ENCODE assay signal across 8 cellular contexts in the genomic region with DNA sequence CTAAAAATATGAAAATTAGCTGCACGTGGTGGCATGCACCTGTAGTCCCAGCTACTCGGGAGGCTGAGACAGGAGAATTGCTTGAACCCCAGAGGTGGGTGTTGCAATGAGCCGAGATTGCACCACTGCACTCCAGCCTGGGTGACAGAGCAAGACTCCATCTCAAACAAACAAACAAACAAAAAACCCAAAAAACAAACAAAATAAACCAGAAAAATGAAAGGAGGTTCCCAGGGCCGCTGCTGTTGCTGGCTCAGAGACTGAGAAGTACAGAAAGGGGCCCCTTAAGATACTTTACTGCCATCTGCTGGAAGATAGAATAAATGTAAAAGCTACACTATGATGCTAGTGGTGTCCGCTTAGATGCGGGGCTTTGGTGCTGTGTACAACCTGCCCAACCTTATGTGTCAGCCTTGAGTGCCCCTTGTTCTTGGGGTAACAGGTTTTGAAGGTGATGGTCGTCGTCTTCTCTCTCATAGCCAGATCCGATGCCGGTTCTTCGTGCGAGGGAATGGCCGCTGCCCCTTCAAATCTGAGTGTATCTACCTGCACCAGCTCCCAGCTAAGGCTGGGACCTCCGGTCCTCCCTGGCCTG. TPM values are rescaled to one million over a fixed set of nuclear protein-coding genes. Genes with fewer than 3 reads are reported as not detected.
DNase-seq lines count a peak whose midpoint lies in the region; ATAC-seq, FAIRE-seq and TF ChIP-seq lines count a peak whose summit lies in the region.

No MANE protein-coding gene starts in this region.

- in situ Hi-C loops in GM23248 (cut with MboI) (loop anchor here (5.0 kb wide), 1 partner anchor 107 kb away; a partner anchor contains a TSS), HepG2 (cut with HindIII; ENCODE audit: extremely low pct_ligation_motif_present, low pct_unique_long_range_greater_than_20kb) (no loop called here)

- POLR2A ChIA-PET in HepG2 (lab: Yijun Ruan, JAX) = interaction anchor here (0.7 to 1.7 kb wide), 9 partner anchors 19 to 152 kb away, joined by 3 to 19 read pairs (median 5); a partner anchor contains a TSS

- TF ChIP-seq CTCF in HepG2 (CRISPR knock-in tag; IDR thresholded peaks at IDR 0.05) = peak; percentile 90

- peak; percentile 76 for ATAC-seq in HepG2
- ATAC-seq in HG03196 (IDR thresholded peaks at IDR 0.05; ENCODE audit: unreplicated experiment) = no peak

- peak; percentile 85 for FAIRE-seq in HepG2 (lab: Jason Lieb, UNC)

- H3K4me2 ChIP-seq in GM23248 (ENCODE audit: unreplicated experiment) = no peak overlapping the region
- peak overlapping the region; percentile 2; the same call in 1 of the 2 replicates for H3K4me2 ChIP-seq in HepG2 (ENCODE audit: low read depth, low read length)

- DNase-seq in COR-L47 (lab: John Stamatoyannopoulos, UW) (peak; percentile 73), GM23248 (peak; percentile 88), NCI-H1694 treated with DMSO at 0.1 percent for 48 hours (lab: John Stamatoyannopoulos, UW) (peak; percentile 77), SW480 (ENCODE audit: low spot score) (peak; percentile 78), cerebellar nuclear complex (lab: John Stamatoyannopoulos, UW) (peak; percentile 15 to 65), HepG2 (ENCODE audit: low spot score) (peak; percentile 80), stromal cell of bone marrow (ENCODE audit: low read depth) (peak; percentile 52)

- no peaks in the 10 kb centered on the region for H3K27me3 ChIP-seq in GM23248 (replicated peaks; ENCODE audit: insufficient read depth)
- H3K27me3 ChIP-seq in HepG2 (ENCODE audit: control insufficient read depth in 1 of 2, insufficient read depth in 2 of 2, low read length in 2 of 2) = peaks cover 7 to 25% of the 10 kb centered on the region in 2 experiments; a peak in 2 of 5 replicates

- H3F3A ChIP-seq in GM23248 (ENCODE audit: insufficient read depth) = peaks cover 11% of the 10 kb centered on the region; the same call in 1 of the 2 replicates

- no peak for TF ChIP-seq POLR2A in HepG2 (IDR thresholded peaks at IDR 0.05; ENCODE audit: insufficient read depth in 1 of 2, low read depth in 2 of 2, low read length in 2 of 2)

- 0 out of 2 replicates have a peak, but pooled peaks cover 8% of the 10 kb centered on the region for H3K79me2 ChIP-seq in GM23248 (ENCODE audit: insufficient read depth)
- H3K79me2 ChIP-seq in HepG2 (ENCODE audit: insufficient read depth, low read length) = no peaks in the 10 kb centered on the region

- no peaks in the 10 kb centered on the region for H3K36me3 ChIP-seq in GM23248 (ENCODE audit: low read depth)
- H3K36me3 ChIP-seq in HepG2 (replicated peaks in 1 of 2; ENCODE audit: control insufficient read depth in 1 of 2, insufficient read depth in 2 of 2, low read length in 2 of 2) = no peaks in the 10 kb centered on the region

- peaks cover 15% of the 10 kb centered on the region for H3K4me1 ChIP-seq in GM23248 (ENCODE audit: insufficient read depth)
- peaks cover 45% of the 10 kb centered on the region for H3K4me1 ChIP-seq in HepG2 (ENCODE audit: insufficient read depth, low read length)

- H3K27ac ChIP-seq in GM23248 (no peak overlapping the region), HepG2 (ENCODE audit: extremely low read length, insufficient read depth, low read length) (no peak overlapping the region)

- H4K20me1 ChIP-seq in GM23248 (ENCODE audit: insufficient read depth) (no peaks in the 10 kb centered on the region), HepG2 (ENCODE audit: insufficient read depth, low read length) (no peaks in the 10 kb centered on the region)

- intact Hi-C loops in HepG2 (cut with micrococcal nuclease; ENCODE audit: unreplicated experiment) = loop anchor here (1.0 kb wide), 4 partner anchors 30 to 152 kb away; a partner anchor contains a TSS

- H3K9ac ChIP-seq in GM23248 (no peak overlapping the region), HepG2 (ENCODE audit: insufficient read depth, low read depth, low read length) (no peak overlapping the region)

- WGBS in GM23248 (ENCODE audit: low coverage in 1 of 2, low lambda C conversion rate in 2 of 2, missing lambda C conversion rate in 2 of 2), 2 experiments = 24 to 25% methylated on average over 14 of the region's 14 CpGs
- WGBS in HepG2 (ENCODE audit: low lambda C conversion rate) = 4% methylated on average over 14 of the region's 14 CpGs

- H3K9me2 ChIP-seq in GM23248 (ENCODE audit: insufficient read depth) = no peaks in the 10 kb centered on the region

- H2AFZ ChIP-seq in GM23248 (no peak overlapping the region), HepG2 (ENCODE audit: low read length) (no peak overlapping the region)

- no peaks in the 10 kb centered on the region for H3K9me3 ChIP-seq in GM23248 (ENCODE audit: low read depth)
- no peaks in the 10 kb centered on the region for H3K9me3 ChIP-seq in HepG2 (ENCODE audit: low read length)

- TF ChIP-seq RAD21 in HepG2 (CRISPR knock-in tag; IDR thresholded peaks at IDR 0.05) = peak; percentile 95

- H3K4me3 ChIP-seq in GM23248 = no peak overlapping the region
- no peak overlapping the region for H3K4me3 ChIP-seq in HepG2 (replicated peaks in 1 of 3; ENCODE audit: insufficient read depth in 1 of 3, low read depth in 2 of 3, low read length in 3 of 3)

- no TSS peak for BruUV-seq in HepG2 (replicated peaks; lab: Mats Ljungman, UMichigan)

- CTCF ChIA-PET in HepG2 (lab: Yijun Ruan, JAX; ENCODE audit: low intra/inter-chr PET ratio, low total read pairs) = interaction anchor here (1.2 to 5.1 kb wide), 7 partner anchors 19 to 155 kb away, joined by 3 to 87 read pairs (median 7); a partner anchor contains a TSS

- TF ChIP-seq EP300 in HepG2 (IDR thresholded peaks at IDR 0.05; ENCODE audit: low read depth in 2 of 2, low read length in 2 of 2) = no peak
- TF ChIP-seq EP300 in HepG2 (CRISPR knock-in tag; IDR thresholded peaks at IDR 0.05; ENCODE audit: borderline replicate concordance) = no peak

RNA-seq across cellular contexts. Expression of a gene that starts 2.8 kb away (rescaled TPM):
- total RNA-seq in GM23248 (2014; rRNA removed; shearing (Covaris generic)) = 9.7 and 14.7 TPM in 2 replicates
- polyA plus RNA-seq in GM23248 (2016; fragmentation: Nextera tagmentation; extraction: Ambion mirVana) = 3.7 and 4.3 TPM in 2 replicates
- 9.7 and 11.2 TPM in 2 replicates for total RNA-seq in HepG2 (2016; rRNA removed; fragmentation: Illumina TruSeq; extraction: Trizol)
- total RNA-seq in HepG2 (2016; cell fraction: cytosol; rRNA removed; fragmentation: Illumina TruSeq; extraction: Trizol; ENCODE audit: low read depth) = 1.9 and 2.5 TPM in 2 replicates
- 9.2 and 10.0 TPM in 2 replicates for total RNA-seq in HepG2 (2016; cell fraction: insoluble cytoplasmic fraction; rRNA removed; fragmentation: Illumina TruSeq; extraction: Trizol)
- 6.3 and 6.7 TPM in 2 replicates for total RNA-seq in HepG2 (2016; cell fraction: membrane; rRNA removed; fragmentation: Illumina TruSeq; extraction: Trizol)
- total RNA-seq in HepG2 (2016; cell fraction: nucleus; rRNA removed; fragmentation: Illumina TruSeq; extraction: Trizol) = 4.8 and 7.1 TPM in 2 replicates
- 7.1 and 7.9 TPM in 2 replicates for polyA plus RNA-seq in HepG2 (2011; rRNA removed)
- 6.3 and 6.8 TPM in 2 replicates for polyA plus RNA-seq in HepG2 (2011; cell fraction: cytosol; rRNA removed)
- polyA plus RNA-seq in HepG2 (2011; cell fraction: nucleus; rRNA removed) = 6.9 and 8.4 TPM in 2 replicates
- polyA plus RNA-seq in HepG2 (2012) = 4.1 and 4.3 TPM in 2 replicates
- 1.5 and 1.6 TPM in 2 replicates for polyA plus RNA-seq in HepG2 (2016; cell fraction: cytosol; fragmentation: Illumina TruSeq; extraction: Trizol; ENCODE audit: low read depth)
- polyA plus RNA-seq in HepG2 (2016; cell fraction: insoluble cytoplasmic fraction; fragmentation: Illumina TruSeq; extraction: Trizol; ENCODE audit: low read depth) = 7.5 and 8.6 TPM in 2 replicates
- polyA plus RNA-seq in HepG2 (2016; cell fraction: membrane; fragmentation: Illumina TruSeq; extraction: Trizol; ENCODE audit: low read depth) = 3.0 and 4.3 TPM in 2 replicates
- 13.2 and 13.8 TPM in 2 replicates for polyA plus RNA-seq in HepG2 (2016; cell fraction: nucleus; fragmentation: Illumina TruSeq; extraction: Trizol; ENCODE audit: insufficient read depth, low read depth)
- 14.3 and 23.1 TPM in 2 replicates for polyA minus RNA-seq in HepG2 (2011; rRNA and poly(A)+ RNA removed; ENCODE audit: low replicate concordance)
- polyA minus RNA-seq in HepG2 (2011; cell fraction: cytosol; rRNA and poly(A)+ RNA removed) = 5.5 TPM in 2 replicates
- polyA minus RNA-seq in HepG2 (2011; cell fraction: nucleus; rRNA and poly(A)+ RNA removed) = 1.8 and 2.4 TPM in 2 replicates

RNA-seq across cellular contexts. Expression of a gene that starts 18.8 kb away (rescaled TPM):
- 852 and 915 TPM in 2 replicates for total RNA-seq in GM23248 (2014; rRNA removed; shearing (Covaris generic))
- polyA plus RNA-seq in GM23248 (2016; fragmentation: Nextera tagmentation; extraction: Ambion mirVana) (346 and 366 TPM in 2 replicates), HepG2 (2011; rRNA removed) (2,253 and 2,726 TPM in 2 replicates)
- total RNA-seq in HepG2 (2016; rRNA removed; fragmentation: Illumina TruSeq; extraction: Trizol) = 1,854 and 2,285 TPM in 2 replicates
- total RNA-seq in HepG2 (2016; cell fraction: cytosol; rRNA removed; fragmentation: Illumina TruSeq; extraction: Trizol; ENCODE audit: low read depth) = 2,437 and 2,775 TPM in 2 replicates
- 1,859 and 2,386 TPM in 2 replicates for total RNA-seq in HepG2 (2016; cell fraction: insoluble cytoplasmic fraction; rRNA removed; fragmentation: Illumina TruSeq; extraction: Trizol)
- 4,119 and 4,316 TPM in 2 replicates for total RNA-seq in HepG2 (2016; cell fraction: membrane; rRNA removed; fragmentation: Illumina TruSeq; extraction: Trizol)
- total RNA-seq in HepG2 (2016; cell fraction: nucleus; rRNA removed; fragmentation: Illumina TruSeq; extraction: Trizol) = 734 and 771 TPM in 2 replicates
- 2,315 and 3,589 TPM in 2 replicates for polyA plus RNA-seq in HepG2 (2011; cell fraction: cytosol; rRNA removed)
- 1,402 and 1,561 TPM in 2 replicates for polyA plus RNA-seq in HepG2 (2011; cell fraction: nucleus; rRNA removed)
- polyA plus RNA-seq in HepG2 (2012) = 2,161 and 2,246 TPM in 2 replicates
- polyA plus RNA-seq in HepG2 (2016; cell fraction: cytosol; fragmentation: Illumina TruSeq; extraction: Trizol; ENCODE audit: low read depth) = 3,096 and 3,343 TPM in 2 replicates
- 2,345 and 2,428 TPM in 2 replicates for polyA plus RNA-seq in HepG2 (2016; cell fraction: insoluble cytoplasmic fraction; fragmentation: Illumina TruSeq; extraction: Trizol; ENCODE audit: low read depth)
- 4,116 and 4,234 TPM in 2 replicates for polyA plus RNA-seq in HepG2 (2016; cell fraction: membrane; fragmentation: Illumina TruSeq; extraction: Trizol; ENCODE audit: low read depth)
- 1,389 and 1,424 TPM in 2 replicates for polyA plus RNA-seq in HepG2 (2016; cell fraction: nucleus; fragmentation: Illumina TruSeq; extraction: Trizol; ENCODE audit: insufficient read depth, low read depth)
- 921 and 1,139 TPM in 2 replicates for polyA minus RNA-seq in HepG2 (2011; rRNA and poly(A)+ RNA removed; ENCODE audit: low replicate concordance)
- 630 and 657 TPM in 2 replicates for polyA minus RNA-seq in HepG2 (2011; cell fraction: cytosol; rRNA and poly(A)+ RNA removed)
- polyA minus RNA-seq in HepG2 (2011; cell fraction: nucleus; rRNA and poly(A)+ RNA removed) = 275 and 369 TPM in 2 replicates

RNA-seq across cellular contexts. Expression of a gene that starts 47.5 kb away (rescaled TPM):
- 10.5 and 12.0 TPM in 2 replicates for total RNA-seq in GM23248 (2014; rRNA removed; shearing (Covaris generic))
- polyA plus RNA-seq in GM23248 (2016; fragmentation: Nextera tagmentation; extraction: Ambion mirVana) = 6.9 TPM in 2 replicates
- total RNA-seq in HepG2 (2016; rRNA removed; fragmentation: Illumina TruSeq; extraction: Trizol) = 14.4 and 15.1 TPM in 2 replicates
- 3.9 and 4.4 TPM in 2 replicates for total RNA-seq in HepG2 (2016; cell fraction: cytosol; rRNA removed; fragmentation: Illumina TruSeq; extraction: Trizol; ENCODE audit: low read depth)
- total RNA-seq in HepG2 (2016; cell fraction: insoluble cytoplasmic fraction; rRNA removed; fragmentation: Illumina TruSeq; extraction: Trizol) = 12.5 and 14.5 TPM in 2 replicates
- total RNA-seq in HepG2 (2016; cell fraction: membrane; rRNA removed; fragmentation: Illumina TruSeq; extraction: Trizol) = 14.0 and 14.5 TPM in 2 replicates
- 12.5 and 14.3 TPM in 2 replicates for total RNA-seq in HepG2 (2016; cell fraction: nucleus; rRNA removed; fragmentation: Illumina TruSeq; extraction: Trizol)
- polyA plus RNA-seq in HepG2 (2011; rRNA removed) = 16.5 and 20.5 TPM in 2 replicates
- polyA plus RNA-seq in HepG2 (2011; cell fraction: cytosol; rRNA removed) = 11.8 and 14.3 TPM in 2 replicates
- 41.6 and 45.4 TPM in 2 replicates for polyA plus RNA-seq in HepG2 (2011; cell fraction: nucleus; rRNA removed)
- 19.1 and 24.4 TPM in 2 replicates for polyA plus RNA-seq in HepG2 (2012)
- polyA plus RNA-seq in HepG2 (2016; cell fraction: cytosol; fragmentation: Illumina TruSeq; extraction: Trizol; ENCODE audit: low read depth) = 5.1 and 5.5 TPM in 2 replicates
- 22.1 and 28.5 TPM in 2 replicates for polyA plus RNA-seq in HepG2 (2016; cell fraction: insoluble cytoplasmic fraction; fragmentation: Illumina TruSeq; extraction: Trizol; ENCODE audit: low read depth)
- 12.7 and 14.9 TPM in 2 replicates for polyA plus RNA-seq in HepG2 (2016; cell fraction: membrane; fragmentation: Illumina TruSeq; extraction: Trizol; ENCODE audit: low read depth)
- 41.9 and 43.9 TPM in 2 replicates for polyA plus RNA-seq in HepG2 (2016; cell fraction: nucleus; fragmentation: Illumina TruSeq; extraction: Trizol; ENCODE audit: insufficient read depth, low read depth)
- 6.0 and 22.8 TPM in 2 replicates for polyA minus RNA-seq in HepG2 (2011; rRNA and poly(A)+ RNA removed; ENCODE audit: low replicate concordance)
- polyA minus RNA-seq in HepG2 (2011; cell fraction: cytosol; rRNA and poly(A)+ RNA removed) = 7.7 and 8.2 TPM in 2 replicates
- 7.9 and 8.6 TPM in 2 replicates for polyA minus RNA-seq in HepG2 (2011; cell fraction: nucleus; rRNA and poly(A)+ RNA removed)
